In the genomic region with DNA sequence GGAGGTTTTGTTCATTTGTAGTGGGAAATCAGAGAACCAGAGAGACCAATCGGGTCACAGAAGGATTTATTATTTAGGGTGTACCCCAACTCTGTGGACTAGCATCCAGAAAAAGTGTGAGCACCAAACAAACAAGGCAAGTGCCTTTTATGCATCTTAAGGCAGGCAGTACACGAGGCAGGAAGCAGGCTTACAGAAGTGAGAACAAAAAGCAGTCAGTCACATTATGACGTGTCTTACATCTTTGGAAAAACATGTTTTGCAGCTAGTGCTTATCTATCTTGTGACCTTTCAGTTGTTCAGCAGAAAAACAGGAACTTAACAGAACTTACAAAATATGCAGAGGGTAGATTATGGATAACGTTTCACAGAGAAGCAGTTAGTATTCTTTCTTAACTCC, we compare ENCODE assay signal across 11 cellular contexts.
DNase-seq lines count a peak whose midpoint lies in the region; ATAC-seq and TF ChIP-seq lines count a peak whose summit lies in the region.
"Had no signal": no experiment of that assay in that cellular context is flagged by ENCODE, and none has a peak within 500 bp of the region (broad histone marks: within the 10 kb centered on the region; RNA-seq: fewer than 3 reads in every experiment).

No MANE protein-coding gene starts in this region.

- no peak overlapping the region for H3K4me3 ChIP-seq in upper lobe of left lung
- H3K4me3 ChIP-seq: dorsolateral prefrontal cortex, GM23248, skin epidermis had no signal

- DNase-seq in Ammon's horn (ENCODE audit: low spot score) (peak; percentile 4), upper lobe of left lung (no peak), cerebellar cortex (ENCODE audit: low spot score) (no peak), ureter (ENCODE audit: low spot score) (no peak)
- no peak for DNase-seq in activated T-cell treated with anti-CD3 and anti-CD28 coated beads, Interleukin-2, amount 50 U/mL, for 24 hours
- DNase-seq: dorsolateral prefrontal cortex, GM23248 had no signal

- H3K27ac ChIP-seq in upper lobe of left lung = peak overlapping the region in 1 of 4 donors; percentile 11
- H3K27ac ChIP-seq: dorsolateral prefrontal cortex, GM23248 had no signal

- H3K27ac Mint-ChIP-seq in activated T-helper 17 cell treated with anti-CD3 and anti-CD28 coated beads, Interleukin-2, amount 50 U/mL, for 72 hours = peak overlapping the region; percentile 94
- no peak overlapping the region for H3K27ac Mint-ChIP-seq in activated T-cell treated with anti-CD3 and anti-CD28 coated beads, Interleukin-2, amount 50 U/mL, for 24 hours

- peak overlapping the region; percentile 67 for H3K4me3 Mint-ChIP-seq in activated T-helper 17 cell treated with anti-CD3 and anti-CD28 coated beads, Interleukin-2, amount 50 U/mL, for 72 hours
- no peak overlapping the region for H3K4me3 Mint-ChIP-seq in activated T-cell treated with anti-CD3 and anti-CD28 coated beads, Interleukin-2, amount 50 U/mL, for 24 hours

- no peaks in the 10 kb centered on the region for H3K9me3 ChIP-seq in upper lobe of left lung

- H3K9me3 Mint-ChIP-seq in activated T-helper 17 cell treated with anti-CD3 and anti-CD28 coated beads, Interleukin-2, amount 50 U/mL, for 72 hours = no peaks in the 10 kb centered on the region
- no peaks in the 10 kb centered on the region for H3K9me3 Mint-ChIP-seq in activated T-cell treated with anti-CD3 and anti-CD28 coated beads, Interleukin-2, amount 50 U/mL, for 24 hours

- ATAC-seq in GM19372 (IDR thresholded peaks at IDR 0.05; ENCODE audit: low read depth, unreplicated experiment) = peak; percentile 95
- peak; percentile 98 for ATAC-seq in HG03457 (IDR thresholded peaks at IDR 0.05; ENCODE audit: unreplicated experiment)
- ATAC-seq in activated T-helper 17 cell treated with anti-CD3 and anti-CD28 coated beads, Interleukin-2, amount 50 U/mL, for 72 hours (replicated peaks) = peak; percentile 87
- ATAC-seq in upper lobe of left lung (ENCODE audit: low FRiP score in 2 of 2) = no peak

- no peaks in the 10 kb centered on the region for H3K27me3 ChIP-seq in upper lobe of left lung
- H3K27me3 ChIP-seq: dorsolateral prefrontal cortex had no signal

- TF ChIP-seq CTCF in upper lobe of left lung (IDR thresholded peaks at IDR 0.05) = no peak

- H3K27me3 Mint-ChIP-seq in activated T-helper 17 cell treated with anti-CD3 and anti-CD28 coated beads, Interleukin-2, amount 50 U/mL, for 72 hours = no peaks in the 10 kb centered on the region
- no peaks in the 10 kb centered on the region for H3K27me3 Mint-ChIP-seq in activated T-cell treated with anti-CD3 and anti-CD28 coated beads, Interleukin-2, amount 50 U/mL, for 24 hours

- no peaks in the 10 kb centered on the region for H3K4me1 ChIP-seq in upper lobe of left lung

- H3K4me1 Mint-ChIP-seq in activated T-helper 17 cell treated with anti-CD3 and anti-CD28 coated beads, Interleukin-2, amount 50 U/mL, for 72 hours = peaks cover 11% of the 10 kb centered on the region
- H3K4me1 Mint-ChIP-seq in activated T-cell treated with anti-CD3 and anti-CD28 coated beads, Interleukin-2, amount 50 U/mL, for 24 hours (ENCODE audit: low read depth) = no peaks in the 10 kb centered on the region

- TF ChIP-seq EP300 in upper lobe of left lung (IDR thresholded peaks at IDR 0.05) = no peak

- no peaks in the 10 kb centered on the region for H3K36me3 ChIP-seq in upper lobe of left lung

- WGBS in upper lobe of left lung, 2 donors = 30% methylated on average over 4 of the region's 4 CpGs; no CpG with 5 or more reads in 1 of the 2 donors

- H3K36me3 Mint-ChIP-seq in activated T-helper 17 cell treated with anti-CD3 and anti-CD28 coated beads, Interleukin-2, amount 50 U/mL, for 72 hours (ENCODE audit: low read depth) = no peaks in the 10 kb centered on the region
- H3K36me3 Mint-ChIP-seq in activated T-cell treated with anti-CD3 and anti-CD28 coated beads, Interleukin-2, amount 50 U/mL, for 24 hours (ENCODE audit: low read depth) = no peaks in the 10 kb centered on the region

- TF ChIP-seq POLR2A in upper lobe of left lung (IDR thresholded peaks at IDR 0.05) = no peak

Comparison
In these comparisons a context has a peak if more than half of its experiments do, and no peak if none do; other contexts are left out.
1. ATAC-seq: peak in GM19372 (single experiment), HG03457 (single experiment) and activated T-helper 17 cell treated with anti-CD3 and anti-CD28 coated beads, Interleukin-2, amount 50 U/mL, for 72 hours (single experiment); none in upper lobe of left lung (0 of 2).